9 cellular contexts compared by ENCODE assay signal in the genomic region with DNA sequence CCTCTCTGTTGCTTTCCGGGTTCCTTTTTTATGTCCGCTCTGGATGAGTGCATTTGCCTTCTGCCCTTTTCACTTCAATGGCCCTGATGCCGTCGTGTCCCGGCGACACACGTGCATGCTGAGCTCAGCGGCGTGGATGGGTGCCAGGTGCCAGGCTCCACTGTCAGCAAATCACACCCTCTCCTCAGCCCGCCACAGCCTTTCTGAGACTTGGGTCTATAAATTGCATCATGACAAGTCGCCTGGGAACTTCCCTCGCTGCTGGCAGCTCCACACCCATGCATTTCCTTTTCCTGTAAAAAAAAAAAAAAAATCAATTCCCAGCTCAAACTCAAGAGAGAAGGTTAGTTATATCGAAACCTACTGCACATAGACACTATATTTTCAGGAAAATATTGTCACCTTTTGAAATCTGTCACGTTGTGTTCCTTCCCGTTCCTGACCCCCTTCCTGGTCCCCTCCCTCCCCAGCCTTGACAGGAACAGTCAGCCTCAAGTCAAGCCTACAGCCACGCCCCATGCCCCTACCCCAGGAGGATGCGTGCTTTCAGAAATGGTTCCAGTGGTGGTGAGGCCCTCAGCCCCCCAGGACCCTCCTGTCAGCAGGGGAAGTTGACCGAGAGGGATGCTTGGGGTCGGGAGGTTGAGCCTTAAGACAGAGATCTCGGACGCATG.
DNase-seq lines count a peak whose midpoint lies in the region; ATAC-seq and TF ChIP-seq lines count a peak whose summit lies in the region.
"Had no signal": no experiment of that assay in that cellular context is flagged by ENCODE, and none has a peak within 500 bp of the region (broad histone marks: within the 10 kb centered on the region; RNA-seq: fewer than 3 reads in every experiment).

No MANE protein-coding gene starts in this region.

- DNase-seq in RPMI8226 (peak; percentile 64), mucosa of descending colon (peak; percentile 62 to 71 (median 71)), activated gamma-delta T cell (lab: John Stamatoyannopoulos, UW) (no peak), HEK293T (ENCODE audit: extremely low spot score) (no peak)
- no peak for DNase-seq in activated naive CD8-positive, alpha-beta T cell treated with anti-CD3 and anti-CD28 coated beads, Interleukin-2, amount 10 ng/mL, durations not matched to agents 7 days and 5 days
- no peak for DNase-seq in stimulated activated effector memory CD8-positive, alpha-beta T cell treated with anti-CD3 and anti-CD28 coated beads, Interleukin-12 subunit alpha, Interleukin-12 subunit beta, amount 100 ng/mL, for 72 hours (ENCODE audit: low spot score in 2 of 2)

- H3K4me1 Mint-ChIP-seq in activated naive CD8-positive, alpha-beta T cell treated with anti-CD3 and anti-CD28 coated beads, Interleukin-2, amount 10 ng/mL, durations not matched to agents 7 days and 5 days = peaks cover 10% of the 10 kb centered on the region
- peaks cover 14% of the 10 kb centered on the region for H3K4me1 Mint-ChIP-seq in stimulated activated effector memory CD8-positive, alpha-beta T cell treated with anti-CD3 and anti-CD28 coated beads, Interleukin-12 subunit alpha, Interleukin-12 subunit beta, amount 100 ng/mL, for 72 hours

- POLR2A ChIA-PET in activated naive CD8-positive, alpha-beta T cell treated with anti-CD3 and anti-CD28 coated beads, Interleukin-2, amount 10 ng/mL, durations not matched to agents 7 days and 5 days (lab: Charles Lee) = no interaction called here
- POLR2A ChIA-PET in HEK293T (lab: Yijun Ruan, JAX) = interaction anchor here (0.6 kb wide), 1 partner anchor 47 kb away, joined by 3 read pairs; no protein-coding TSS in a partner anchor

- peaks cover 2% of the 10 kb centered on the region for H3K36me3 Mint-ChIP-seq in activated naive CD8-positive, alpha-beta T cell treated with anti-CD3 and anti-CD28 coated beads, Interleukin-2, amount 10 ng/mL, durations not matched to agents 7 days and 5 days
- no peaks in the 10 kb centered on the region for H3K36me3 Mint-ChIP-seq in stimulated activated effector memory CD8-positive, alpha-beta T cell treated with anti-CD3 and anti-CD28 coated beads, Interleukin-12 subunit alpha, Interleukin-12 subunit beta, amount 100 ng/mL, for 72 hours

- H3K4me3 Mint-ChIP-seq in activated naive CD8-positive, alpha-beta T cell treated with anti-CD3 and anti-CD28 coated beads, Interleukin-2, amount 10 ng/mL, durations not matched to agents 7 days and 5 days = peak overlapping the region; percentile 6
- H3K4me3 Mint-ChIP-seq in stimulated activated effector memory CD8-positive, alpha-beta T cell treated with anti-CD3 and anti-CD28 coated beads, Interleukin-12 subunit alpha, Interleukin-12 subunit beta, amount 100 ng/mL, for 72 hours = peak overlapping the region; percentile 29

- no peak overlapping the region for H3K4me3 ChIP-seq in mucosa of descending colon
- H3K4me3 ChIP-seq: GM12878 had no signal

- no peak for TF ChIP-seq CTCF in mucosa of descending colon (IDR thresholded peaks at IDR 0.05)

- intact Hi-C loops in mucosa of descending colon (cut with DNase I, micrococcal nuclease) = no loop called here

- H3K9me3 ChIP-seq in mucosa of descending colon = no peaks in the 10 kb centered on the region

- H3K27ac Mint-ChIP-seq in activated naive CD8-positive, alpha-beta T cell treated with anti-CD3 and anti-CD28 coated beads, Interleukin-2, amount 10 ng/mL, durations not matched to agents 7 days and 5 days = peak overlapping the region; percentile 27
- H3K27ac Mint-ChIP-seq in stimulated activated effector memory CD8-positive, alpha-beta T cell treated with anti-CD3 and anti-CD28 coated beads, Interleukin-12 subunit alpha, Interleukin-12 subunit beta, amount 100 ng/mL, for 72 hours = no peak overlapping the region

- ATAC-seq in activated naive CD8-positive, alpha-beta T cell treated with anti-CD3 and anti-CD28 coated beads, Interleukin-2, amount 10 ng/mL, durations not matched to agents 7 days and 5 days (ENCODE audit: low read depth) = no peak
- peak; percentile 95 for ATAC-seq in mucosa of descending colon
- ATAC-seq in stimulated activated effector memory CD8-positive, alpha-beta T cell treated with anti-CD3 and anti-CD28 coated beads, Interleukin-12 subunit alpha, Interleukin-12 subunit beta, amount 100 ng/mL, for 72 hours = peak; percentile 69
- ATAC-seq in GM18502 (IDR thresholded peaks at IDR 0.05; ENCODE audit: poor library complexity, unreplicated experiment) = no peak
- no peak for ATAC-seq in GM21381 (IDR thresholded peaks at IDR 0.05; ENCODE audit: unreplicated experiment)
- ATAC-seq: GM12878 had no signal

- no peaks in the 10 kb centered on the region for H3K4me1 ChIP-seq in mucosa of descending colon (ENCODE audit: low read depth)

- H3K36me3 ChIP-seq in mucosa of descending colon (ENCODE audit: low read depth) = no peaks in the 10 kb centered on the region

- peaks cover 7% of the 10 kb centered on the region for H3K9me3 Mint-ChIP-seq in activated naive CD8-positive, alpha-beta T cell treated with anti-CD3 and anti-CD28 coated beads, Interleukin-2, amount 10 ng/mL, durations not matched to agents 7 days and 5 days
- peaks cover 3% of the 10 kb centered on the region for H3K9me3 Mint-ChIP-seq in stimulated activated effector memory CD8-positive, alpha-beta T cell treated with anti-CD3 and anti-CD28 coated beads, Interleukin-12 subunit alpha, Interleukin-12 subunit beta, amount 100 ng/mL, for 72 hours

- CTCF ChIA-PET in HEK293T (lab: Yijun Ruan, JAX) = interaction anchor here (0.6 kb wide), 1 partner anchor 8 kb away, joined by 3 read pairs; no protein-coding TSS in a partner anchor

- peaks cover 6% of the 10 kb centered on the region for H3K27me3 Mint-ChIP-seq in activated naive CD8-positive, alpha-beta T cell treated with anti-CD3 and anti-CD28 coated beads, Interleukin-2, amount 10 ng/mL, durations not matched to agents 7 days and 5 days

TF ChIP-seq in HEK293T, 16 proteins besides CTCF, POLR2A, EP300 and RAD21:
- TF ChIP-seq BHLHE40 (IDR thresholded peaks at IDR 0.05; ENCODE audit: borderline replicate concordance) (no peak), HDGF (IDR thresholded peaks at IDR 0.05; ENCODE audit: borderline replicate concordance) (no peak), TARDBP (IDR thresholded peaks at IDR 0.05) (no peak), ELF4 (IDR thresholded peaks at IDR 0.05) (no peak), LEF1 (IDR thresholded peaks at IDR 0.05; ENCODE audit: borderline replicate concordance) (no peak), FOXA1 (IDR thresholded peaks at IDR 0.05) (no peak), SP1 (IDR thresholded peaks at IDR 0.05) (no peak), ARNT (IDR thresholded peaks at IDR 0.05) (no peak), CTBP1 (IDR thresholded peaks at IDR 0.05; ENCODE audit: borderline replicate concordance) (no peak)

Comparison
In these comparisons a context has a peak if more than half of its experiments do, and no peak if none do; other contexts are left out.
1. DNase-seq: peak in RPMI8226 (single experiment) and mucosa of descending colon (3 of 3); none in activated naive CD8-positive, alpha-beta T cell treated with anti-CD3 and anti-CD28 coated beads, Interleukin-2, amount 10 ng/mL, durations not matched to agents 7 days and 5 days (single experiment), stimulated activated effector memory CD8-positive, alpha-beta T cell treated with anti-CD3 and anti-CD28 coated beads, Interleukin-12 subunit alpha, Interleukin-12 subunit beta, amount 100 ng/mL, for 72 hours (0 of 2), activated gamma-delta T cell (single experiment) and HEK293T (single experiment).
2. ATAC-seq: peak in mucosa of descending colon (single experiment) and stimulated activated effector memory CD8-positive, alpha-beta T cell treated with anti-CD3 and anti-CD28 coated beads, Interleukin-12 subunit alpha, Interleukin-12 subunit beta, amount 100 ng/mL, for 72 hours (single experiment); none in activated naive CD8-positive, alpha-beta T cell treated with anti-CD3 and anti-CD28 coated beads, Interleukin-2, amount 10 ng/mL, durations not matched to agents 7 days and 5 days (single experiment), GM18502 (single experiment) and GM21381 (single experiment).